9 cellular contexts compared by ENCODE assay signal in the genomic region with DNA sequence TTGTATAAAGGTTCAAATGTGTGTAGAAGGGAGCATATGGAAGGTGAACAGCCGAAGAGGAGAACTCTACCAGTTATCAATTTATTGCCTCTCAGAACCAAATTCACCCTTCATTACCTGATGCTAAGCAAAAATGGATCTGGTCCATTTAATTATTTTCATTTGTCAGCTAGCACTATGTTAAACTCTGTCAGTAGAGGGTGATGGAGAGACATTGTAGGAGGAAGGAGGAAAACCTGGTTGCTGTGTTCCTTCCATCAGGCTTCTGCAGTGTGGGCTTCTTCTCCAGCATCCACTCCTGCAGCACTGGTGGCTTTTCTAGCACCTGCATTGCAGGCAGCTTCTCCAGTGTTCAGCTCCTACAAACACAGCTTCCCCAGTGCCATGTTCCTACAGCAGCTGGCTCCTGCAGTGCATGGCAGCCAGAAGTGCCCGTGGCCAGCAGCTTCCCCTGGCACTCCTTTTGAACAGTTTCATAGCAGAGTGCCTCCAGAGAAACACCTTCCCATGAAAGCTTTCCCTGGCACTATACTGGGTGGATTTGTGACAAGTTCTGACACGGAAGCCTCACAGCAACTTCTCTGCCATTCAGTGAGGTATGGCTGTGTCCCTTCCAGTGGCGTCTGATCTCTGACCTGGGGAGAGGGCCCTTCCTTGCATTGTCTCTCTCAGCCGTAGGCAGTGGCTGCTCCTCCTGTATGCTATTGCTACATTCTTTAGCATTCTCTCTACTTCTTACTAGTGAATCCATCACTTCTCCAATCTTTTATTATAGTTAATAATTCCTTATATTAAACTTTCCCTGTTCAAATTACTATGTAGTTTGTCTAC. TPM values are rescaled to one million over a fixed set of nuclear protein-coding genes. Genes with fewer than 3 reads are reported as not detected.
DNase-seq lines count a peak whose midpoint lies in the region; ATAC-seq and TF ChIP-seq lines count a peak whose summit lies in the region.
"Had no signal": no experiment of that assay in that cellular context is flagged by ENCODE, and none has a peak within 500 bp of the region (broad histone marks: within the 10 kb centered on the region; RNA-seq: fewer than 3 reads in every experiment).

No MANE protein-coding gene starts in this region.

- H3K9ac ChIP-seq in SK-N-SH: no peak overlapping the region

- H3K4me2 ChIP-seq in SK-N-SH: no peak overlapping the region

- POLR2A ChIA-PET in BJ (lab: Charles Lee) (no interaction called here), SK-N-SH (lab: Yijun Ruan, JAX) (no interaction called here)

- H3K9me3 ChIP-seq in SK-N-SH: no peaks in the 10 kb centered on the region

- no peaks in the 10 kb centered on the region for H3K79me2 ChIP-seq in SK-N-SH (ENCODE audit: insufficient read depth)

- no peak overlapping the region for H3K4me3 ChIP-seq in BJ (ENCODE audit: low read depth, low read length)
- no peak overlapping the region for H3K4me3 ChIP-seq in SK-N-SH (ENCODE audit: low read depth in 2 of 2, low read length in 1 of 2)

- no peak for TF ChIP-seq EP300 in SK-N-SH (IDR thresholded peaks at IDR 0.05; ENCODE audit: borderline replicate concordance in 1 of 2, low read depth in 1 of 2, low read length in 1 of 2)

- peak; percentile 72 for TF ChIP-seq RAD21 in SK-N-SH (IDR thresholded peaks at IDR 0.05; ENCODE audit: low read length)

- H3K36me3 ChIP-seq in BJ (ENCODE audit: control insufficient read depth, insufficient read depth, low read length): no peaks in the 10 kb centered on the region
- no peaks in the 10 kb centered on the region for H3K36me3 ChIP-seq in SK-N-SH (replicated peaks in 1 of 2; ENCODE audit: control insufficient read depth in 1 of 2, insufficient read depth in 2 of 2, low read length in 1 of 2)

- TF ChIP-seq CTCF in BJ (IDR thresholded peaks at IDR 0.05; ENCODE audit: insufficient read depth, low read depth, low read length) (peak; percentile 37), SK-N-SH (IDR thresholded peaks at IDR 0.05) (peak; percentile 50)

- no peak for ATAC-seq in HG03045 (IDR thresholded peaks at IDR 0.05; ENCODE audit: unreplicated experiment)
- ATAC-seq in HG02840 (IDR thresholded peaks at IDR 0.05; ENCODE audit: low FRiP score, unreplicated experiment): no peak
- no peak for ATAC-seq in HG03159 (IDR thresholded peaks at IDR 0.05; ENCODE audit: unreplicated experiment)
- ATAC-seq in GM19351 (IDR thresholded peaks at IDR 0.05; ENCODE audit: unreplicated experiment): no peak
- ATAC-seq: stimulated activated memory B cell treated with anti-CD40 and anti-IgM and Interleukin-4, amounts not matched to agents 10 μg/mL and 1 μg/mL and 100 μg/mL, for 72 hours had no signal

- DNase-seq in BJ (ENCODE audit: low read depth) (no peak), HCEC 1CT (peak; percentile 12), SK-N-SH (peak; percentile 47), iPS-NIHi7 (ENCODE audit: extremely low spot score) (peak; percentile 48)

- H4K20me1 ChIP-seq in SK-N-SH (ENCODE audit: insufficient read depth): no peaks in the 10 kb centered on the region

- CTCF ChIA-PET in BJ (lab: Yijun Ruan, JAX): interaction anchor here (0.7 to 2.5 kb wide), 5 partner anchors 9 to 671 kb away, joined by 3 to 14 read pairs (median 3); no protein-coding TSS in a partner anchor
- CTCF ChIA-PET in SK-N-SH (lab: Yijun Ruan, JAX): interaction anchor here (0.8 to 2.9 kb wide), 12 partner anchors 10 to 673 kb away, joined by 3 to 32 read pairs (median 4); a partner anchor contains a TSS

- peaks cover 0 to 7% of the 10 kb centered on the region in 2 experiments; a peak in 2 of 4 replicates for H3K4me1 ChIP-seq in SK-N-SH (ENCODE audit: control insufficient read depth in 1 of 2, insufficient read depth in 2 of 2, low read depth in 1 of 2, low read length in 1 of 2)

- no peak overlapping the region for H3K27ac ChIP-seq in SK-N-SH (ENCODE audit: low read depth in 2 of 2, low read length in 1 of 2)

- H3K27me3 ChIP-seq in BJ (ENCODE audit: control insufficient read depth, insufficient read depth, low read length): peaks cover 2% of the 10 kb centered on the region; the same call in 1 of the 2 replicates
- no peaks in the 10 kb centered on the region for H3K27me3 ChIP-seq in SK-N-SH (ENCODE audit: insufficient read depth)

- peaks cover 5% of the 10 kb centered on the region for H3F3A ChIP-seq in SK-N-SH (replicated peaks; ENCODE audit: insufficient read depth)

- H2AFZ ChIP-seq in SK-N-SH (ENCODE audit: low read depth): no peak overlapping the region

- no peaks in the 10 kb centered on the region for H3K9me2 ChIP-seq in SK-N-SH

- WGBS in SK-N-SH (ENCODE audit: low lambda C conversion rate): 77% methylated on average over 4 of the region's 5 CpGs

TF ChIP-seq in SK-N-SH, 30 proteins besides CTCF, POLR2A, EP300 and RAD21:
- TF ChIP-seq SMC3 (IDR thresholded peaks at IDR 0.05; ENCODE audit: low read depth, low read length) (0 out of 2 replicates have a peak, but pooled peaks have one; percentile 24), NFIC (IDR thresholded peaks at IDR 0.05; ENCODE audit: borderline replicate concordance) (no peak)

RNA-seq across cellular contexts. Expression of a gene that starts 14.6 kb away (rescaled TPM):
- 0.40 and 0.60 TPM in 2 replicates for polyA plus RNA-seq in BJ (2011; rRNA removed)
- 0.57 TPM in 2 replicates for polyA minus RNA-seq in BJ (2011; rRNA and poly(A)+ RNA removed)
- polyA plus RNA-seq in SK-N-SH (2012; rRNA removed): 2.4 and 3.6 TPM in 2 replicates
- 3.4 and 4.5 TPM in 2 replicates for polyA plus RNA-seq in SK-N-SH (2012; cell fraction: cytosol; rRNA removed)
- 2.5 TPM in 2 replicates for polyA plus RNA-seq in SK-N-SH (2012; cell fraction: nucleus; rRNA removed)

RNA-seq across cellular contexts. Expression of a gene that starts 20.0 kb away (rescaled TPM):
- polyA plus RNA-seq in BJ (2011; rRNA removed) (0.25 and 0.40 TPM in 2 replicates), SK-N-SH (2012; rRNA removed) (1.2 and 2.5 TPM in 2 replicates)
- not detected in 2 replicates for polyA minus RNA-seq in BJ (2011; rRNA and poly(A)+ RNA removed)
- 1.0 and 1.8 TPM in 2 replicates for polyA plus RNA-seq in SK-N-SH (2012; cell fraction: cytosol; rRNA removed)
- polyA plus RNA-seq in SK-N-SH (2012; cell fraction: nucleus; rRNA removed): 5.0 and 5.2 TPM in 2 replicates

RNA-seq across cellular contexts. Expression of a gene that starts 47.7 kb away (rescaled TPM):
- polyA plus RNA-seq in BJ (2011; rRNA removed) (14.1 and 20.6 TPM in 2 replicates), SK-N-SH (2012; rRNA removed) (6.9 and 9.9 TPM in 2 replicates)
- 23.4 and 30.7 TPM in 2 replicates for polyA minus RNA-seq in BJ (2011; rRNA and poly(A)+ RNA removed)
- 10.2 and 10.3 TPM in 2 replicates for polyA plus RNA-seq in SK-N-SH (2012; cell fraction: cytosol; rRNA removed)
- 4.4 and 10.0 TPM in 2 replicates for polyA plus RNA-seq in SK-N-SH (2012; cell fraction: nucleus; rRNA removed)
